In genomic region chr1:199920635-199921034, GRCh38 we compare ENCODE assay signal across 32 cellular contexts.
"Had no signal": no experiment of that assay in that cellular context is flagged by ENCODE, and none has a peak within 500 bp of the region (broad histone marks: within the 10 kb centered on the region; RNA-seq: fewer than 3 reads in every experiment).

No MANE protein-coding gene starts in this region.

- H3K9me3 ChIP-seq: adrenal gland, ascending aorta, body of pancreas, breast epithelium had no signal

- FAIRE-seq: astrocyte, bronchial epithelial cell had no signal

- H3K4me1 ChIP-seq: adrenal gland, ascending aorta, body of pancreas, breast epithelium had no signal

- H3K27me3 ChIP-seq: adrenal gland, ascending aorta, body of pancreas, brain microvascular endothelial cell, breast epithelium, cardiac muscle cell had no signal

- H3K4me3 ChIP-seq: adrenal gland, ascending aorta, body of pancreas, breast epithelium, cardiac muscle cell had no signal

- H3K27ac ChIP-seq: adrenal gland, ascending aorta, body of pancreas, brain microvascular endothelial cell, breast epithelium, cardiac muscle cell had no signal

- ATAC-seq: activated naive CD4-positive, alpha-beta T cell treated with anti-CD3 and anti-CD28 coated beads, Interleukin-2, amount 50 U/mL, for 72 hours; activated naive CD8-positive, alpha-beta T cell treated with anti-CD3 and anti-CD28 coated beads, Interleukin-2, amount 50 U/mL, for 24 hours; activated T-cell treated with anti-CD3 and anti-CD28 coated beads, Interleukin-2, amount 50 U/mL, for 4 hours; activated T-cell treated with anti-CD3 and anti-CD28 coated beads, Interleukin-2, amount 50 U/mL, for 72 hours; activated T-helper 17 cell treated with anti-CD3 and anti-CD28 coated beads, Interleukin-2, amount 50 U/mL, for 72 hours; body of pancreas had no signal

- DNase-seq: activated effector memory CD4-positive, alpha-beta T cell treated with anti-CD3 and anti-CD28 coated beads, Interleukin-2, amount 50 U/mL, for 16 hours; activated effector memory CD4-positive, alpha-beta T cell treated with Interleukin-2 at 50 U/mL for 16 hours; activated gamma-delta T cell; activated gamma-delta T cell treated with Interleukin-2 at 50 U/mL for 16 hours; activated naive CD4-positive, alpha-beta T cell; activated naive CD4-positive, alpha-beta T cell treated with anti-CD3 and anti-CD28 coated beads for 36 hours; activated naive CD4-positive, alpha-beta T cell treated with anti-CD3 and anti-CD28 coated beads, Interleukin-2, amount 10 ng/mL, durations not matched to agents 7 days and 5 days; activated naive CD4-positive, alpha-beta T cell treated with anti-CD3 and anti-CD28 coated beads, Interleukin-2, amount 50 U/mL, for 16 hours; activated naive CD4-positive, alpha-beta T cell treated with Interleukin-2 at 50 U/mL for 16 hours; activated naive CD8-positive, alpha-beta T cell treated with anti-CD3 and anti-CD28 coated beads for 36 hours; activated naive CD8-positive, alpha-beta T cell treated with anti-CD3 and anti-CD28 coated beads, Interleukin-2, amount 10 ng/mL, durations not matched to agents 7 days and 5 days; activated naive CD8-positive, alpha-beta T cell treated with anti-CD3 and anti-CD28 coated beads, Interleukin-2, amount 50 U/mL, for 24 hours; activated T-cell treated with anti-CD3 and anti-CD28 coated beads, Interleukin-2, amount 50 U/mL, for 4 hours; activated T-cell treated with anti-CD3 and anti-CD28 coated beads, Interleukin-2, amount 50 U/mL, for 48 hours; activated T-cell treated with anti-CD3 and anti-CD28 coated beads, Interleukin-2, amount 50 U/mL, for 72 hours; adrenal gland; amniotic stem cell; amygdala; anterior cingulate cortex; aorta; body of pancreas; brain microvascular endothelial cell; caudate nucleus; central memory CD4-positive, alpha-beta T cell; cerebellar nuclear complex had no signal

- H3K36me3 ChIP-seq: adrenal gland, ascending aorta, brain microvascular endothelial cell, breast epithelium, cardiac muscle cell had no signal
